In the genomic region with DNA sequence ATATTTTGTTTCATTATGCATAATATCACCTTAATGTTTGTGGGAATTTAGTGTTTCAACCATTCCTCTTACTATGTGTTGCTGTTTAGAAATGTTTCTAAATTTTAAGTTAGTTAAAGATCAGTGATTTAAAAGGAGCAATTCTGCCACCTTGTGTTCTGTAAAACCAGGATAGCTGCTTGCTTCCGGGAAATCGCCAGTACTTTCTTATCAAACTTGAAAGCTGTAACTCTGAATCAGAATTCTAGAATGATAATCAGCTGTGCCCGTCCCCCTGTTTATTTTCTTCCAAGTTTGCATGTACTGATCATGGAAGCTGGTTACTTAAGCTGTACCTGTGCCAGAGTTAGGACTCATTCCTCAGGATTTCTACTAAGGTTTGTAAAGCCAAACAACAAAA, we compare ENCODE assay signal across 8 cellular contexts.
DNase-seq lines count a peak whose midpoint lies in the region; ATAC-seq and TF ChIP-seq lines count a peak whose summit lies in the region.

No MANE protein-coding gene starts in this region.

- peak overlapping the region; percentile 89 for H2AFZ ChIP-seq in neural progenitor cell (replicated peaks)

- peaks cover 2% of the 10 kb centered on the region for H3K27me3 Mint-ChIP-seq in neural progenitor cell (ENCODE audit: insufficient read depth, low read depth)

- no peaks in the 10 kb centered on the region for H3K79me2 ChIP-seq in neural progenitor cell (ENCODE audit: low read depth)

- TF ChIP-seq CTCF in epithelial cell of esophagus (IDR thresholded peaks at IDR 0.05; ENCODE audit: insufficient read depth, low read depth, low read length, missing control alignments) (peak; percentile 58), neural progenitor cell (IDR thresholded peaks at IDR 0.05) (peak; percentile 57)

- peak; percentile 8 for DNase-seq in DMS 273 treated with DMSO at 0.1 percent for 48 hours (lab: John Stamatoyannopoulos, UW)
- DNase-seq in NT2/D1 (ENCODE audit: low read depth, low spot score): peak; percentile 36
- peak; percentile 65 for DNase-seq in epithelial cell of esophagus (ENCODE audit: low read depth)
- DNase-seq in neural progenitor cell (ENCODE audit: low spot score): peak; percentile 49
- no peak for DNase-seq in GDM1 (lab: John Stamatoyannopoulos, UW)
- no peak for DNase-seq in activated CD4-positive, alpha-beta T cell treated with anti-CD3 and anti-CD28 coated beads, Interleukin-2, amount 50 U/mL, for 48 hours
- no peak for DNase-seq in activated CD4-positive, CD25-positive, alpha-beta regulatory T cell (lab: John Stamatoyannopoulos, UW)

- H3K9me3 Mint-ChIP-seq in neural progenitor cell: no peaks in the 10 kb centered on the region

- H3K27me3 ChIP-seq in NT2/D1 (ENCODE audit: insufficient read depth, insufficient read length) (no peaks in the 10 kb centered on the region), neural progenitor cell (no peaks in the 10 kb centered on the region)

- H3K4me1 ChIP-seq in NT2/D1 (ENCODE audit: insufficient read depth, insufficient read length): no peaks in the 10 kb centered on the region
- H3K4me1 ChIP-seq in neural progenitor cell: no peaks in the 10 kb centered on the region

- no peaks in the 10 kb centered on the region for H4K20me1 ChIP-seq in neural progenitor cell (ENCODE audit: low read depth)

- H3K27ac ChIP-seq in neural progenitor cell: no peak overlapping the region

- H3K36me3 Mint-ChIP-seq in neural progenitor cell: no peaks in the 10 kb centered on the region

- no peak overlapping the region for H3K27ac Mint-ChIP-seq in neural progenitor cell

- H3K4me3 Mint-ChIP-seq in neural progenitor cell: no peak overlapping the region

- no peak for ATAC-seq in GM19023 (IDR thresholded peaks at IDR 0.05; ENCODE audit: unreplicated experiment)

- H3K4me1 Mint-ChIP-seq in neural progenitor cell: peaks cover 9% of the 10 kb centered on the region

- no peak overlapping the region for H3K4me3 ChIP-seq in NT2/D1 (ENCODE audit: insufficient read length, low read depth)
- no peak overlapping the region for H3K4me3 ChIP-seq in epithelial cell of esophagus (ENCODE audit: low read length)
- H3K4me3 ChIP-seq in neural progenitor cell: no peak overlapping the region

- no peak overlapping the region for H3K9ac ChIP-seq in NT2/D1 (ENCODE audit: insufficient read length, low read depth)
- H3K9ac ChIP-seq in neural progenitor cell: no peak overlapping the region

- H3K4me2 ChIP-seq in neural progenitor cell: no peak overlapping the region

- no peaks in the 10 kb centered on the region for H3K36me3 ChIP-seq in NT2/D1 (ENCODE audit: insufficient read depth, insufficient read length, low read length)
- H3K36me3 ChIP-seq in neural progenitor cell: no peaks in the 10 kb centered on the region

- H3F3A ChIP-seq in neural progenitor cell (ENCODE audit: low read depth): no peaks in the 10 kb centered on the region

- H3K9me3 ChIP-seq in NT2/D1 (ENCODE audit: insufficient read depth, low read length): 0 out of 2 replicates have a peak, but pooled peaks cover 7% of the 10 kb centered on the region
- H3K9me3 ChIP-seq in neural progenitor cell (ENCODE audit: low read depth): no peaks in the 10 kb centered on the region

Comparison
In these comparisons a context has a peak if more than half of its experiments do, and no peak if none do; other contexts are left out.
1. DNase-seq: peak in DMS 273 treated with DMSO at 0.1 percent for 48 hours (single experiment), NT2/D1 (single experiment), epithelial cell of esophagus (single experiment) and neural progenitor cell (single experiment); none in GDM1 (single experiment), activated CD4-positive, alpha-beta T cell treated with anti-CD3 and anti-CD28 coated beads, Interleukin-2, amount 50 U/mL, for 48 hours (0 of 2) and activated CD4-positive, CD25-positive, alpha-beta regulatory T cell (0 of 4).